20 cellular contexts compared by ENCODE assay signal in genomic region chr1:78668427-78668826, GRCh38. TPM values are rescaled to one million over a fixed set of nuclear protein-coding genes. Genes with fewer than 3 reads are reported as not detected.
DNase-seq lines count a peak whose midpoint lies in the region; ATAC-seq, FAIRE-seq and TF ChIP-seq lines count a peak whose summit lies in the region.
"Had no signal": no experiment of that assay in that cellular context is flagged by ENCODE, and none has a peak within 500 bp of the region (broad histone marks: within the 10 kb centered on the region; RNA-seq: fewer than 3 reads in every experiment).

No MANE protein-coding gene starts in this region.

- no peak for TF ChIP-seq EP300 in esophagus muscularis mucosa (IDR thresholded peaks at IDR 0.05)

- H3K27ac ChIP-seq in WERI-Rb-1: peak overlapping the region; percentile 63
- no peak overlapping the region for H3K27ac ChIP-seq in esophagus muscularis mucosa (replicated peaks in 1 of 4)
- H3K27ac ChIP-seq: BLaER1, GM23248 had no signal

- peak; percentile 16 for FAIRE-seq in D721Med (lab: Jason Lieb, UNC)
- FAIRE-seq: GM12891, HepG2 had no signal

- intact Hi-C loops in esophagus muscularis mucosa (cut with DNase I): no loop called here
- intact Hi-C loops in posterior vena cava (cut with DNase I): no loop called here

- no peak overlapping the region for H3K4me3 ChIP-seq in WERI-Rb-1 (ENCODE audit: low read depth, low read length)
- H3K4me3 ChIP-seq in esophagus muscularis mucosa: no peak overlapping the region
- H3K4me3 ChIP-seq: BLaER1, GM23248, HAP-1 had no signal

- TF ChIP-seq CTCF in D721Med (IDR thresholded peaks at IDR 0.05; ENCODE audit: insufficient read depth, missing control alignments) (no peak), WERI-Rb-1 (IDR thresholded peaks at IDR 0.05; ENCODE audit: low read depth, low read length) (no peak), esophagus muscularis mucosa (IDR thresholded peaks at IDR 0.05) (no peak)

- no peak for ATAC-seq in GM18517 (IDR thresholded peaks at IDR 0.05; ENCODE audit: unreplicated experiment)
- ATAC-seq: HepG2 had no signal

- H3K36me3 ChIP-seq in WERI-Rb-1: no peaks in the 10 kb centered on the region
- H3K36me3 ChIP-seq in esophagus muscularis mucosa: peaks cover 0 to 2% (median under 1%) of the 10 kb centered on the region in 4 donors
- H3K36me3 ChIP-seq: BLaER1, HAP-1 had no signal

- H3K27me3 ChIP-seq in WERI-Rb-1 (ENCODE audit: insufficient read depth, low read depth, severe bottlenecking) (no peaks in the 10 kb centered on the region), esophagus muscularis mucosa (no peaks in the 10 kb centered on the region)
- H3K27me3 ChIP-seq: BLaER1 had no signal

- TF ChIP-seq POLR2A in esophagus muscularis mucosa (IDR thresholded peaks at IDR 0.05; ENCODE audit: low read depth): no peak

- H3K4me1 ChIP-seq in esophagus muscularis mucosa: no peaks in the 10 kb centered on the region
- H3K4me1 ChIP-seq: BLaER1, HAP-1 had no signal

- no peak for DNase-seq in D721Med (ENCODE audit: insufficient read length, low spot score)
- DNase-seq in NCI-H524 (lab: John Stamatoyannopoulos, UW): peak; percentile 45 to 91
- peak; percentile 67 for DNase-seq in SK-N-DZ (ENCODE audit: low spot score)
- no peak for DNase-seq in WERI-Rb-1
- no peak for DNase-seq in esophagus muscularis mucosa (ENCODE audit: extremely low spot score)
- DNase-seq in NOMO-1 treated with DMSO at 0.1 percent for 48 hours (lab: John Stamatoyannopoulos, UW; ENCODE audit: unreplicated experiment): no peak
- no peak for DNase-seq in posterior vena cava (ENCODE audit: low spot score)
- DNase-seq: 8988T; Calu3; CD4-positive, alpha-beta memory T cell; DMS153; DND-41; EL; GM23248 had no signal

- H3K9me3 ChIP-seq in WERI-Rb-1 (ENCODE audit: severe bottlenecking) (no peaks in the 10 kb centered on the region), esophagus muscularis mucosa (no peaks in the 10 kb centered on the region)
- H3K9me3 ChIP-seq: BLaER1, HAP-1 had no signal

RNA-seq across cellular contexts. Expression of gene IFI44, which starts 18.8 kb away (rescaled TPM):
- polyA plus RNA-seq in SK-N-DZ (2014; cell fraction: cytosol; rRNA removed): 0.17 and 1.1 TPM in 2 replicates
- polyA plus RNA-seq in SK-N-DZ (2014; cell fraction: nucleus; rRNA removed): 0.72 and 0.97 TPM in 2 replicates
- total RNA-seq in esophagus muscularis mucosa (10 to 100 TPM in 3 of 4 donors, 1 to 10 TPM in 1; 6.7 to 12.5 (median 10.9) TPM), posterior vena cava (10 to 100 TPM; 32.7 to 51.4 TPM)
- total RNA-seq: G401, HepG2 had no signal
- polyA plus RNA-seq: HepG2 had no signal

RNA-seq across cellular contexts. Expression of gene IFI44L, which starts 48.2 kb away (rescaled TPM):
- 0.51 and 0.65 TPM in 2 replicates for polyA plus RNA-seq in SK-N-DZ (2014; cell fraction: cytosol; rRNA removed)
- 2.5 and 4.8 TPM in 2 replicates for polyA plus RNA-seq in SK-N-DZ (2014; cell fraction: nucleus; rRNA removed)
- total RNA-seq in esophagus muscularis mucosa: 10 to 100 TPM in 2 of 4 donors, 1 to 10 TPM in 2; 4.3 to 15.4 (median 9.6) TPM
- total RNA-seq in posterior vena cava: 10 to 100 TPM in 1 of 2 donors, 1 to 10 TPM in 1; 9.9 to 36.4 TPM
- total RNA-seq: G401, GM23248 had no signal

Comparison
In these comparisons a context has a peak if more than half of its experiments do, and no peak if none do; other contexts are left out.
1. DNase-seq: peak in NCI-H524 (2 of 2) and SK-N-DZ (single experiment); none in D721Med (single experiment), WERI-Rb-1 (single experiment), esophagus muscularis mucosa (single experiment), NOMO-1 treated with DMSO at 0.1 percent for 48 hours (single experiment) and posterior vena cava (single experiment).